Comparison of ENCODE assay signal across 18 cellular contexts in the genomic region with DNA sequence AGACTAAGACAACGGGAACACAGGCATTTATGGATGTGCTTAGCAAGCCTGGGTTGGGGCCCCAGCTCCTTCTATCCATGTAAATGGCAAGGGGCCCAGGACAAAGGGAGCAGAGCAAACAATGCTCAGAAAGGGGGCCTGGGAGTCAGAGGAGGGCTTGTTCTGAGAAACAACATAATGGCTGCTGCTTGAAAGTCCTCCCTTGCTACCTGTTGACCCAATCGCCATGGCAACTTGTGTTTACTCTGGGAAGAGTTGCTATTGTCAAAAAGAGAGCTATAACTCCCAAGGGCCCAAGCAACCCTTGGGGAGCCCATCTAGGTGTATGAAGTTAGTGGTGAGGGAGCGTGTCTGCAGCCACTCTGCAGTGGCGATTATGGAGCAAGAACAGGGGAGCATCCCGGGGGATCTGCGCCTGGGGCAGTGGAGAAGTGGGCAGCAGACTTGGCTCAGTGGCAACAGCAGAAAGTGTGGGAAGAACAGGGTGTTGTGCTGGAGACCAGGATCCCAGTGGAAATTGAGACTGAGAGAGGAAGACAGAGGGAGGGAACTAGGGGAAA.
A peak's percentile ranks its signal among the peaks of the same experiment; 100 is the strongest.
DNase-seq lines count a peak whose midpoint lies in the region; ATAC-seq, FAIRE-seq and TF ChIP-seq lines count a peak whose summit lies in the region.
"Had no signal": no experiment of that assay in that cellular context is flagged by ENCODE, and none has a peak within 500 bp of the region (broad histone marks: within the 10 kb centered on the region; RNA-seq: fewer than 3 reads in every experiment).

No MANE protein-coding gene starts in this region.

- H3K27me3 Mint-ChIP-seq in neural crest cell (ENCODE audit: low read depth): peaks cover 8% of the 10 kb centered on the region
- H3K27me3 Mint-ChIP-seq in activated T-helper 17 cell treated with anti-CD3 and anti-CD28 coated beads, Interleukin-2, amount 50 U/mL, for 72 hours: peaks cover 29% of the 10 kb centered on the region

- TF ChIP-seq CTCF in HEK293 (tag by site-specific recombination; IDR thresholded peaks at IDR 0.05): no peak
- no peak for TF ChIP-seq CTCF in neural crest cell (conservative IDR thresholded peaks at IDR 0.05)

- H3K9me3 ChIP-seq in HEK293 (ENCODE audit: control insufficient read depth, insufficient read depth, low read depth, low read length): no peaks in the 10 kb centered on the region; the same call in 1 of the 2 replicates
- H3K9me3 ChIP-seq: BE2C had no signal

- no peaks in the 10 kb centered on the region for H3K36me3 ChIP-seq in HEK293 (ENCODE audit: control insufficient read depth in 2 of 2, insufficient read depth in 1 of 2, low read length in 2 of 2)
- H3K36me3 ChIP-seq: BE2C had no signal

- no peak for FAIRE-seq in frontal cortex (lab: Jason Lieb, UNC)
- FAIRE-seq: D721Med had no signal

- peak overlapping the region; percentile 38 for H3K27ac Mint-ChIP-seq in neural crest cell (ENCODE audit: unreplicated experiment)
- no peak overlapping the region for H3K27ac Mint-ChIP-seq in activated T-helper 17 cell treated with anti-CD3 and anti-CD28 coated beads, Interleukin-2, amount 50 U/mL, for 72 hours
- H3K27ac Mint-ChIP-seq: T-cell had no signal

- CTCF ChIA-PET in HEK293 (lab: Yijun Ruan, JAX): interaction anchor here (0.5 to 6.0 kb wide), 6 partner anchors 13 to 1137 kb away, joined by 3 to 51 read pairs (median 4); no protein-coding TSS in a partner anchor

- H3K4me3 ChIP-seq in HEK293 (ENCODE audit: low read depth, low read length): no peak overlapping the region
- H3K4me3 ChIP-seq: PC-9 had no signal

- H3K4me1 Mint-ChIP-seq in neural crest cell: peaks cover 44% of the 10 kb centered on the region
- H3K4me1 Mint-ChIP-seq in activated T-helper 17 cell treated with anti-CD3 and anti-CD28 coated beads, Interleukin-2, amount 50 U/mL, for 72 hours: no peaks in the 10 kb centered on the region
- H3K4me1 Mint-ChIP-seq: CD4-positive, alpha-beta memory T cell; T-cell had no signal

- H3K36me3 Mint-ChIP-seq in neural crest cell (ENCODE audit: low read depth): no peaks in the 10 kb centered on the region
- H3K36me3 Mint-ChIP-seq in activated T-helper 17 cell treated with anti-CD3 and anti-CD28 coated beads, Interleukin-2, amount 50 U/mL, for 72 hours (ENCODE audit: low read depth): no peaks in the 10 kb centered on the region
- H3K36me3 Mint-ChIP-seq: CD4-positive, alpha-beta memory T cell; T-cell had no signal

- DNase-seq in NCI-H1105 treated with DMSO at 0.1 percent for 48 hours (lab: John Stamatoyannopoulos, UW) (peak; percentile 37), ecto neural progenitor cell (ENCODE audit: low spot score) (peak; percentile 42), neural crest cell (ENCODE audit: low read depth, low spot score) (no peak), frontal cortex (ENCODE audit: low spot score in 2 of 2) (no peak), NCI-H226 (no peak)
- DNase-seq: BE2C; CD4-positive, alpha-beta memory T cell; GOT3; Karpas-422; NCI-H1694 treated with DMSO at 0.1 percent for 48 hours; NCI-H2171; NCI-H524 treated with DMSO at 0.1 percent for 48 hours; NK-92 treated with Interleukin-12 subunit alpha and Interleukin-12 subunit beta, amount 100 ng/mL, for 24 hours; PC-9; T-cell had no signal

- H3K4me3 Mint-ChIP-seq in neural crest cell: no peak overlapping the region
- H3K4me3 Mint-ChIP-seq in activated T-helper 17 cell treated with anti-CD3 and anti-CD28 coated beads, Interleukin-2, amount 50 U/mL, for 72 hours: no peak overlapping the region
- H3K4me3 Mint-ChIP-seq: CD4-positive, alpha-beta memory T cell; T-cell had no signal

- no peak overlapping the region for H3K27ac ChIP-seq in HEK293 (ENCODE audit: extremely low read depth, low read depth, low read length)
- H3K27ac ChIP-seq: PC-9 had no signal

- peaks cover 9% of the 10 kb centered on the region for H3K9me3 Mint-ChIP-seq in neural crest cell
- peaks cover 5% of the 10 kb centered on the region for H3K9me3 Mint-ChIP-seq in activated T-helper 17 cell treated with anti-CD3 and anti-CD28 coated beads, Interleukin-2, amount 50 U/mL, for 72 hours

- no peaks in the 10 kb centered on the region for H3K4me1 ChIP-seq in HEK293 (ENCODE audit: control insufficient read depth, insufficient read depth, low read length)
- H3K4me1 ChIP-seq: BE2C had no signal

- ATAC-seq in activated T-helper 17 cell treated with anti-CD3 and anti-CD28 coated beads, Interleukin-2, amount 50 U/mL, for 72 hours (replicated peaks): no peak
- ATAC-seq: T-cell had no signal

- POLR2A ChIA-PET in HEK293 (lab: Yijun Ruan, JAX): no interaction called here

TF ChIP-seq in HEK293, 187 proteins besides CTCF, POLR2A, EP300 and RAD21:
- TF ChIP-seq ZFP69B (tag by site-specific recombination; IDR thresholded peaks at IDR 0.05) (no peak), ZNF776 (tag by site-specific recombination; IDR thresholded peaks at IDR 0.05; ENCODE audit: borderline replicate concordance) (no peak), SCRT2 (tag by site-specific recombination; IDR thresholded peaks at IDR 0.05) (peak; percentile 40; the same call in 1 of the 2 replicates), ZNF658 (tag by site-specific recombination; IDR thresholded peaks at IDR 0.05) (no peak)
- TF ChIP-seq, protein P1, sequence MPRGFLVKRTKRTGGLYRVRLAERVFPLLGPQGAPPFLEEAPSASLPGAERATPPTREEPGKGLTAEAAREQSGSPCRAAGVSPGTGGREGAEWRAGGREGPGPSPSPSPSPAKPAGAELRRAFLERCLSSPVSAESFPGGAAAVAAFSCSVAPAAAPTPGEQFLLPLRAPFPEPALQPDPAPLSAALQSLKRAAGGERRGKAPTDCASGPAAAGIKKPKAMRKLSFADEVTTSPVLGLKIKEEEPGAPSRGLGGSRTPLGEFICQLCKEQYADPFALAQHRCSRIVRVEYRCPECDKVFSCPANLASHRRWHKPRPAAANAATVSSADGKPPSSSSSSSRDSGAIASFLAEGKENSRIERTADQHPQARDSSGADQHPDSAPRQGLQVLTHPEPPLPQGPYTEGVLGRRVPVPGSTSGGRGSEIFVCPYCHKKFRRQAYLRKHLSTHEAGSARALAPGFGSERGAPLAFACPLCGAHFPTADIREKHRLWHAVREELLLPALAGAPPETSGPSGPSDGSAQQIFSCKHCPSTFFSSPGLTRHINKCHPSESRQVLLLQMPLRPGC (tag by site-specific recombination; IDR thresholded peaks at IDR 0.05): no peak
TF ChIP-seq in HEK293: peak in this region for 1.

Comparison
In these comparisons a context has a peak if more than half of its experiments do, and no peak if none do; other contexts are left out.
1. DNase-seq: peak in NCI-H1105 treated with DMSO at 0.1 percent for 48 hours (single experiment) and ecto neural progenitor cell (single experiment); none in neural crest cell (single experiment), frontal cortex (0 of 2) and NCI-H226 (single experiment).